Comparison of ENCODE assay signal across 3 cellular contexts in the genomic region with DNA sequence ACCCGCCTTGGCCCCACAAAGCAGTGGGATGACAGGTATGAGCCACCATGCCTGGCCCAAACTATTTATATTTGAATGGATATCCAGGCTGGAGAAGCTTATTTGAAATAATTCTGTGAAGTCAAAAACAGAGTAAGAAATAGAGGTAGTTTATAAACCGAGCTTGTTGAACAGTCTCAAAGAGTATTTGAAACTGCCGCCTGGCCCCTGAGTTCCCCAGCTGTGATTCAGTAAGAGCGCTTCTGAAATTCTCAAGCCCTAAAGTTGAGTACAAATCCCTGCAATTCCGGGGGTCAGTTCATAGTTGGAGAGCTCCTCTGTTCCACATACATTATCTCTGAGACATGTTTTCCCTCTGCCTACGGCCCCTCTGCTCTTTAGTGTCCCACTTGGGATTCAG.
"Had no signal": no experiment of that assay in that cellular context is flagged by ENCODE, and none has a peak within 500 bp of the region (broad histone marks: within the 10 kb centered on the region; RNA-seq: fewer than 3 reads in every experiment).

No MANE protein-coding gene starts in this region.

- ATAC-seq: GM12878 had no signal

- DNase-seq: GDM1, GF-D8 had no signal

- H3K4me3 ChIP-seq: GM12878 had no signal
